ENCODE assay signal across 14 cellular contexts in genomic region chr3:188227442-188227841, GRCh38.
DNase-seq lines count a peak whose midpoint lies in the region; TF ChIP-seq lines count a peak whose summit lies in the region.
"Had no signal": no experiment of that assay in that cellular context is flagged by ENCODE, and none has a peak within 500 bp of the region (broad histone marks: within the 10 kb centered on the region; RNA-seq: fewer than 3 reads in every experiment).

No MANE protein-coding gene starts in this region.

- peaks cover 0 to 53% (median 3%) of the 10 kb centered on the region in 3 donors for H3K4me1 ChIP-seq in esophagus squamous epithelium
- peaks cover 0 to 95% (median 90%) of the 10 kb centered on the region in 4 donors for H3K4me1 ChIP-seq in sigmoid colon
- H3K4me1 ChIP-seq in transverse colon, result peaks cover 27 to 75% (median 54%) of the 10 kb centered on the region in 4 donors
- H3K4me1 ChIP-seq: BE2C had no signal

- no peak for TF ChIP-seq POLR2A in esophagus squamous epithelium (IDR thresholded peaks at IDR 0.05)
- TF ChIP-seq POLR2A in sigmoid colon (IDR thresholded peaks at IDR 0.05), result no peak
- TF ChIP-seq POLR2A in transverse colon (IDR thresholded peaks at IDR 0.05), result no peak

- intact Hi-C loops in esophagus squamous epithelium (cut with DNase I), result no loop called here
- intact Hi-C loops in sigmoid colon (cut with DNase I), result no loop called here
- intact Hi-C loops in transverse colon (cut with DNase I; ENCODE audit: low total_unique reads), result no loop called here

- in situ Hi-C loops in transverse colon (cut with MboI; ENCODE audit: low pct_ligation_motif_present in 1 of 4, low pct_unique_long_range_greater_than_20kb in 1 of 4, low sequenced_read_pairs in 3 of 4), result no loop called here

- TF ChIP-seq CTCF in coronary artery (IDR thresholded peaks at IDR 0.05), result no peak
- no peak for TF ChIP-seq CTCF in esophagus squamous epithelium (IDR thresholded peaks at IDR 0.05)
- no peak for TF ChIP-seq CTCF in sigmoid colon (IDR thresholded peaks at IDR 0.05)
- no peak for TF ChIP-seq CTCF in transverse colon (IDR thresholded peaks at IDR 0.05)
- no peak for TF ChIP-seq CTCF in foreskin fibroblast (IDR thresholded peaks at IDR 0.05; ENCODE audit: low read depth, low read length)

- H3K27ac ChIP-seq in coronary artery, result peak overlapping the region; percentile 40 to 67
- H3K27ac ChIP-seq in esophagus squamous epithelium, result peak overlapping the region; percentile 26 to 72 (median 66)
- H3K27ac ChIP-seq in sigmoid colon, result peak overlapping the region; percentile 74 to 97 (median 93)
- peak overlapping the region; percentile 18 to 86 (median 80) for H3K27ac ChIP-seq in transverse colon
- H3K27ac ChIP-seq in caudate nucleus (ENCODE audit: low read depth, low read length), result no peak overlapping the region
- H3K27ac ChIP-seq: C4-2B had no signal

- TF ChIP-seq EP300 in sigmoid colon (IDR thresholded peaks at IDR 0.05) (peak in 1 of 4 donors; percentile 70), transverse colon (IDR thresholded peaks at IDR 0.05; ENCODE audit: low read depth) (no peak)

- H3K27me3 ChIP-seq in esophagus squamous epithelium (no peaks in the 10 kb centered on the region), sigmoid colon (no peaks in the 10 kb centered on the region), transverse colon (no peaks in the 10 kb centered on the region)
- H3K27me3 ChIP-seq: BE2C had no signal

- H3K9me3 ChIP-seq in esophagus squamous epithelium (no peaks in the 10 kb centered on the region), sigmoid colon (no peaks in the 10 kb centered on the region), transverse colon (no peaks in the 10 kb centered on the region)
- H3K9me3 ChIP-seq: BE2C had no signal

- H3K4me3 ChIP-seq in coronary artery (no peak overlapping the region), esophagus squamous epithelium (no peak overlapping the region), sigmoid colon (no peak overlapping the region), transverse colon (no peak overlapping the region), foreskin fibroblast (ENCODE audit: low read depth in 1 of 2, low read length in 2 of 2) (no peak overlapping the region)

- H3K36me3 ChIP-seq in esophagus squamous epithelium (peaks cover 0 to 37% (median 0%) of the 10 kb centered on the region in 3 donors), sigmoid colon (peaks cover 0 to 5% (median 0%) of the 10 kb centered on the region in 4 donors), transverse colon (peaks cover 0 to 8% (median 0%) of the 10 kb centered on the region in 4 donors)
- H3K36me3 ChIP-seq: BE2C had no signal

- DNase-seq in coronary artery (ENCODE audit: low spot score) (no peak), esophagus squamous epithelium (lab: John Stamatoyannopoulos, UW) (no peak), sigmoid colon (no peak), transverse colon (no peak), caudate nucleus (lab: John Stamatoyannopoulos, UW) (no peak), NCI-H2029 treated with DMSO at 0.1 percent for 48 hours (lab: John Stamatoyannopoulos, UW) (no peak), foreskin fibroblast (no peak)
- DNase-seq: BE2C; CD4-positive, alpha-beta memory T cell; COR-L47; DMS153; DND-41; GDM1 had no signal

- 41 to 83% methylated on average over 3 of the region's 3 CpGs for WGBS in esophagus squamous epithelium, 2 donors
- 88 to 98% methylated on average over 3 of the region's 3 CpGs for WGBS in sigmoid colon, 2 donors
- 88% methylated on average over 3 of the region's 3 CpGs; no CpG with 5 or more reads in 1 of the 2 donors for WGBS in transverse colon (ENCODE audit: low coverage in 1 of 2), 2 donors
